Comparison of ENCODE assay signal across 21 cellular contexts in genomic region chr16:68503334-68503733, GRCh38. TPM values are rescaled to one million over a fixed set of nuclear protein-coding genes. Genes with fewer than 3 reads are reported as not detected.
DNase-seq lines count a peak whose midpoint lies in the region; ATAC-seq and TF ChIP-seq lines count a peak whose summit lies in the region.
"Had no signal": no experiment of that assay in that cellular context is flagged by ENCODE, and none has a peak within 500 bp of the region (broad histone marks: within the 10 kb centered on the region; RNA-seq: fewer than 3 reads in every experiment).

No MANE protein-coding gene starts in this region.

- ATAC-seq in lower lobe of right lung: no peak
- no peak for ATAC-seq in heart right ventricle
- ATAC-seq: activated T-cell treated with anti-CD3 and anti-CD28 coated beads, Interleukin-2, amount 50 U/mL, for 4 hours; heart left ventricle; K562; mucosa of descending colon; T-cell had no signal

- H3K4me2 ChIP-seq in BLaER1 (peak overlapping the region; percentile 29), mammary epithelial cell (ENCODE audit: insufficient read depth, low read depth, low read length) (no peak overlapping the region)

- no peaks in the 10 kb centered on the region for H3K79me2 ChIP-seq in mammary epithelial cell (ENCODE audit: insufficient read depth, low read length)

- in situ Hi-C loops in mammary epithelial cell (cut with MboI; ENCODE audit: low sequenced_read_pairs in 2 of 2): loop anchor here in 1 of 2 donors (25.0 kb wide), 1 partner anchor 116 kb away; no protein-coding TSS in a partner anchor

- H3K27me3 ChIP-seq in BLaER1: no peaks in the 10 kb centered on the region
- H3K27me3 ChIP-seq in mammary epithelial cell (ENCODE audit: insufficient read depth, low read length): peaks cover 5% of the 10 kb centered on the region
- no peaks in the 10 kb centered on the region for H3K27me3 ChIP-seq in lower lobe of right lung (ENCODE audit: low read depth)
- H3K27me3 ChIP-seq in thyroid gland: no peaks in the 10 kb centered on the region
- H3K27me3 ChIP-seq in heart right ventricle: peaks cover 0 to 13% (median 0%) of the 10 kb centered on the region in 7 donors
- H3K27me3 ChIP-seq: heart left ventricle, vagina had no signal

- intact Hi-C loops in mammary epithelial cell (cut with micrococcal nuclease) (no loop called here), lower lobe of right lung (cut with DNase I) (no loop called here), thyroid gland (cut with DNase I) (loop anchor here (10.0 kb wide), 1 partner anchor 259 kb away; the partner anchor contains the start of gene PLA2G15), heart right ventricle (cut with DNase I) (loop anchor here in 4 of 10 donors (10.0 kb wide), 2 partner anchors 109 to 139 kb away; no protein-coding TSS in a partner anchor)

- dilution Hi-C loops in mammary epithelial cell (cut with HindIII; ENCODE audit: low sequenced_read_pairs): no loop called here

- no TSS peak for BruUV-seq in mammary epithelial cell (replicated peaks; lab: Mats Ljungman, UMichigan)

- H3K36me3 ChIP-seq in BLaER1 (no peaks in the 10 kb centered on the region), mammary epithelial cell (ENCODE audit: insufficient read depth, low read length) (no peaks in the 10 kb centered on the region), lower lobe of right lung (no peaks in the 10 kb centered on the region), thyroid gland (no peaks in the 10 kb centered on the region), heart right ventricle (no peaks in the 10 kb centered on the region)
- H3K36me3 ChIP-seq: cardiac muscle cell, heart left ventricle, sigmoid colon, vagina had no signal

- TF ChIP-seq CTCF in mammary epithelial cell (conservative IDR thresholded peaks at IDR 0.05 in 1 of 2, IDR thresholded peaks at IDR 0.05 in 1 of 2; ENCODE audit: extremely low read depth in 1 of 2, insufficient read depth in 1 of 2, low read depth in 1 of 2, low read length in 2 of 2) (no peak), lower lobe of right lung (IDR thresholded peaks at IDR 0.05) (no peak), thyroid gland (IDR thresholded peaks at IDR 0.05) (no peak), heart right ventricle (IDR thresholded peaks at IDR 0.05) (no peak)

- H3K27ac ChIP-seq in BLaER1: no peak overlapping the region
- no peak overlapping the region for H3K27ac ChIP-seq in mammary epithelial cell (ENCODE audit: insufficient read depth, low read depth, low read length)
- no peak overlapping the region for H3K27ac ChIP-seq in lower lobe of right lung
- H3K27ac ChIP-seq in thyroid gland: no peak overlapping the region
- no peak overlapping the region for H3K27ac ChIP-seq in heart right ventricle
- H3K27ac ChIP-seq: cardiac muscle cell, heart left ventricle, sigmoid colon, vagina had no signal

- CTCF ChIA-PET in mammary epithelial cell (lab: Charles Lee; ENCODE audit: low non-redundant PET): no interaction called here

- WGBS in mammary epithelial cell (ENCODE audit: low coverage, missing lambda C conversion rate): 58% methylated on average over 3 of the region's 3 CpGs
- WGBS in thyroid gland, 2 donors: 88 to 89% methylated on average over 3 of the region's 3 CpGs
- 66 to 81% methylated on average over 3 of the region's 3 CpGs for WGBS in heart right ventricle, 2 donors

- H3K4me1 ChIP-seq in BLaER1 (peaks cover 27% of the 10 kb centered on the region), mammary epithelial cell (ENCODE audit: insufficient read depth, low read length) (no peaks in the 10 kb centered on the region), lower lobe of right lung (no peaks in the 10 kb centered on the region), thyroid gland (no peaks in the 10 kb centered on the region), heart right ventricle (no peaks in the 10 kb centered on the region)
- H3K4me1 ChIP-seq: heart left ventricle, sigmoid colon, vagina had no signal

- no peaks in the 10 kb centered on the region for H4K20me1 ChIP-seq in BLaER1
- no peaks in the 10 kb centered on the region for H4K20me1 ChIP-seq in mammary epithelial cell (ENCODE audit: insufficient read depth, low read length)

- peak; percentile 28 for DNase-seq in HT-29 (ENCODE audit: low spot score)
- DNase-seq in mammary epithelial cell: peak; percentile 54
- DNase-seq in lower lobe of right lung: peak; percentile 5
- no peak for DNase-seq in thyroid gland
- no peak for DNase-seq in heart right ventricle
- no peak for DNase-seq in DMS79 treated with DMSO at 0.1 percent for 48 hours (lab: John Stamatoyannopoulos, UW)
- DNase-seq: activated naive CD4-positive, alpha-beta T cell treated with Interleukin-2 at 50 U/mL for 16 hours; activated T-cell treated with anti-CD3 and anti-CD28 coated beads, Interleukin-2, amount 50 U/mL, for 4 hours; amniotic stem cell; heart left ventricle; mucosa of descending colon; NCI-H187; NCI-H748 treated with DMSO at 0.1 percent for 48 hours; SHP77; sigmoid colon; substantia nigra; T-cell had no signal

- H3K9ac ChIP-seq in BLaER1 (no peak overlapping the region), mammary epithelial cell (ENCODE audit: insufficient read depth, low read length) (no peak overlapping the region)

- H3K4me3 ChIP-seq in BLaER1 (no peak overlapping the region), mammary epithelial cell (replicated peaks in 1 of 3; ENCODE audit: insufficient read depth in 1 of 3, low read depth in 2 of 3, low read length in 3 of 3) (no peak overlapping the region), lower lobe of right lung (no peak overlapping the region), thyroid gland (replicated peaks in 1 of 3) (no peak overlapping the region), heart right ventricle (no peak overlapping the region)
- H3K4me3 ChIP-seq: cardiac muscle cell, heart left ventricle, K562, mucosa of descending colon, sigmoid colon, vagina had no signal

- no peaks in the 10 kb centered on the region for H3K9me3 ChIP-seq in BLaER1
- H3K9me3 ChIP-seq in mammary epithelial cell (replicated peaks; ENCODE audit: insufficient read depth, low read length): no peaks in the 10 kb centered on the region
- no peaks in the 10 kb centered on the region for H3K9me3 ChIP-seq in lower lobe of right lung
- H3K9me3 ChIP-seq in thyroid gland: no peaks in the 10 kb centered on the region
- no peaks in the 10 kb centered on the region for H3K9me3 ChIP-seq in heart right ventricle
- H3K9me3 ChIP-seq: heart left ventricle, mucosa of descending colon, sigmoid colon, vagina had no signal

- TF ChIP-seq POLR2A in thyroid gland (IDR thresholded peaks at IDR 0.05): no peak

- no peak overlapping the region for H2AFZ ChIP-seq in mammary epithelial cell (ENCODE audit: low read depth, low read length)

RNA-seq across cellular contexts. Expression of gene ZFP90, which starts 35.8 kb away (rescaled TPM):
- 8.3 and 9.3 TPM in 2 replicates for total RNA-seq in HT-29 (2014; rRNA removed; shearing (Covaris generic))
- total RNA-seq in mammary epithelial cell: 10 to 100 TPM; 26.8 to 43.0 TPM
- 13.5 TPM for polyA plus RNA-seq in mammary epithelial cell
- 13.7 TPM for polyA minus RNA-seq in mammary epithelial cell
- 25.7 TPM for total RNA-seq in lower lobe of right lung
- total RNA-seq in thyroid gland: 10 to 100 TPM; 34.3 to 46.4 (median 38.7) TPM
- 10 to 100 TPM in 9 of 10 donors, 1 to 10 TPM in 1; 9.1 to 15.6 (median 12.2) TPM for total RNA-seq in heart right ventricle
- polyA plus RNA-seq in heart right ventricle: 1 to 10 TPM; 5.0 to 7.0 TPM

RNA-seq across cellular contexts. Expression of gene SMPD3, which starts 55.0 kb away (rescaled TPM):
- 45.7 and 50.7 TPM in 2 replicates for total RNA-seq in HT-29 (2014; rRNA removed; shearing (Covaris generic))
- total RNA-seq in mammary epithelial cell (not detected), lower lobe of right lung (3.6 TPM), thyroid gland (1 to 10 TPM in 3 of 4 donors, under 1 TPM in 1; 0.33 to 2.4 (median 1.3) TPM), heart right ventricle (1 to 10 TPM in 1 of 10 donors, under 1 TPM in 8, not detected in 1; 0.05 to 1.2 (median 0.34) TPM)
- polyA plus RNA-seq in mammary epithelial cell (not detected), heart right ventricle (under 1 TPM; 0.03 to 0.15 TPM)
- polyA minus RNA-seq in mammary epithelial cell: not detected

Comparison
In these comparisons a context has a peak if more than half of its experiments do, and no peak if none do; other contexts are left out.
1. DNase-seq: peak in HT-29 (single experiment), mammary epithelial cell (single experiment) and lower lobe of right lung (single experiment); none in thyroid gland (0 of 2), heart right ventricle (0 of 2) and DMS79 treated with DMSO at 0.1 percent for 48 hours (single experiment).
2. RNA of gene SMPD3, which starts 55.0 kb away (total RNA-seq): 45.7 to 50.7 TPM in HT-29; 3.6 TPM in lower lobe of right lung (single experiment), 0.33 to 2.4 TPM in thyroid gland, 0.05 to 1.2 TPM in heart right ventricle and not detected in mammary epithelial cell; every median in the first group is over 10 times any median in the second.